In genomic region chr10:114691442-114691941, GRCh38 we compare ENCODE assay signal across 15 cellular contexts. TPM values are rescaled to one million over a fixed set of nuclear protein-coding genes. Genes with fewer than 3 reads are reported as not detected.
DNase-seq lines count a peak whose midpoint lies in the region; ATAC-seq and TF ChIP-seq lines count a peak whose summit lies in the region.
"Had no signal": no experiment of that assay in that cellular context is flagged by ENCODE, and none has a peak within 500 bp of the region (broad histone marks: within the 10 kb centered on the region; RNA-seq: fewer than 3 reads in every experiment).

No MANE protein-coding gene starts in this region.

- ATAC-seq in foreskin keratinocyte (peak; percentile 82), GM18519 (IDR thresholded peaks at IDR 0.05; ENCODE audit: low FRiP score, unreplicated experiment) (no peak)
- no peak for ATAC-seq in naive thymus-derived CD8-positive, alpha-beta T cell
- ATAC-seq: activated T-cell treated with anti-CD3 and anti-CD28 coated beads, Interleukin-2, amount 50 U/mL, for 4 hours; effector memory CD8-positive, alpha-beta T cell; psoas muscle had no signal

- no peak overlapping the region for H3K9ac ChIP-seq in HUES6 (ENCODE audit: low read length)
- H3K9ac ChIP-seq in adipocyte (ENCODE audit: low read length): no peak overlapping the region

- TF ChIP-seq CTCF in foreskin keratinocyte (conservative IDR thresholded peaks at IDR 0.05): no peak

- H3K4me1 ChIP-seq in HUES6 (ENCODE audit: control insufficient read depth, insufficient read depth, low read length): peaks cover 22% of the 10 kb centered on the region
- H3K4me1 ChIP-seq in adipocyte (ENCODE audit: control insufficient read depth, insufficient read depth, low read length): peaks cover 26% of the 10 kb centered on the region
- H3K4me1 ChIP-seq in foreskin keratinocyte: peaks cover 8% of the 10 kb centered on the region
- H3K4me1 ChIP-seq: psoas muscle had no signal

- no peak overlapping the region for H3K4me3 ChIP-seq in HUES6 (ENCODE audit: low read depth, low read length)
- H3K4me3 ChIP-seq in adipocyte (ENCODE audit: low read length): no peak overlapping the region
- H3K4me3 ChIP-seq: psoas muscle had no signal

- no peak overlapping the region for H3K4me3 Mint-ChIP-seq in naive thymus-derived CD8-positive, alpha-beta T cell
- H3K4me3 Mint-ChIP-seq: activated T-cell treated with anti-CD3 and anti-CD28 coated beads, Interleukin-2, amount 50 U/mL, for 4 hours; effector memory CD8-positive, alpha-beta T cell; stimulated activated naive CD8-positive, alpha-beta T cell treated with anti-CD3 and anti-CD28 coated beads, Interleukin-15, Interleukin-2, amounts not matched to agents 100 ng/mL and 50 ng/mL, for 24 hours had no signal

- H3K27me3 ChIP-seq in HUES6 (ENCODE audit: control insufficient read depth, insufficient read depth, low read length) (no peaks in the 10 kb centered on the region), adipocyte (replicated peaks; ENCODE audit: control insufficient read depth, insufficient read depth, low read length) (no peaks in the 10 kb centered on the region), foreskin keratinocyte (peaks cover 3% of the 10 kb centered on the region)

- H3K27ac ChIP-seq in HUES6 (ENCODE audit: low read depth, low read length) (0 out of 2 replicates have a peak overlapping the region, but pooled peaks have one; percentile 7), foreskin keratinocyte (no peak overlapping the region)
- H3K27ac ChIP-seq: psoas muscle had no signal

- H3K36me3 ChIP-seq in HUES6 (ENCODE audit: control insufficient read depth, insufficient read depth, low read length): no peaks in the 10 kb centered on the region
- no peaks in the 10 kb centered on the region for H3K36me3 ChIP-seq in adipocyte (ENCODE audit: control insufficient read depth, insufficient read depth, low read length, severe bottlenecking)

- H3K9me3 ChIP-seq in HUES6 (ENCODE audit: control insufficient read depth, insufficient read depth, low read depth, low read length) (no peaks in the 10 kb centered on the region), adipocyte (ENCODE audit: control insufficient read depth, low read length) (no peaks in the 10 kb centered on the region)
- H3K9me3 ChIP-seq: psoas muscle had no signal

- POLR2A ChIA-PET in naive thymus-derived CD8-positive, alpha-beta T cell (lab: Charles Lee): no interaction called here

- H3K4me1 Mint-ChIP-seq in naive thymus-derived CD8-positive, alpha-beta T cell: peaks cover 2 to 11% (median 11%) of the 10 kb centered on the region in 4 donors

- DNase-seq in AG08395 (ENCODE audit: low spot score) (peak; percentile 32), adipocyte (ENCODE audit: low read depth) (peak; percentile 64), foreskin keratinocyte (peak; percentile 56 to 67), HPDE6-E6E7 (ENCODE audit: extremely low spot score) (no peak), C1 segment of cervical spinal cord (lab: John Stamatoyannopoulos, UW) (no peak)
- no peak for DNase-seq in naive thymus-derived CD8-positive, alpha-beta T cell
- DNase-seq: activated CD4-positive, CD25-positive, alpha-beta regulatory T cell treated with anti-CD3 and anti-CD28 coated beads, Interleukin-2, amount 50 U/mL, for 72 hours; activated T-cell treated with anti-CD3 and anti-CD28 coated beads, Interleukin-2, amount 50 U/mL, for 4 hours; effector memory CD8-positive, alpha-beta T cell; NCI-H1930; psoas muscle; T-helper 1 cell had no signal

- no peaks in the 10 kb centered on the region for H3K36me3 Mint-ChIP-seq in naive thymus-derived CD8-positive, alpha-beta T cell

- H3K27me3 Mint-ChIP-seq in naive thymus-derived CD8-positive, alpha-beta T cell: peaks cover 0 to 5% (median 2%) of the 10 kb centered on the region in 5 donors
- H3K27me3 Mint-ChIP-seq: stimulated activated naive CD8-positive, alpha-beta T cell treated with anti-CD3 and anti-CD28 coated beads, Interleukin-15, Interleukin-2, amounts not matched to agents 100 ng/mL and 50 ng/mL, for 24 hours had no signal

- H3K9me3 Mint-ChIP-seq in naive thymus-derived CD8-positive, alpha-beta T cell: no peaks in the 10 kb centered on the region
- H3K9me3 Mint-ChIP-seq: activated T-cell treated with anti-CD3 and anti-CD28 coated beads, Interleukin-2, amount 50 U/mL, for 4 hours; effector memory CD8-positive, alpha-beta T cell; stimulated activated naive CD8-positive, alpha-beta T cell treated with anti-CD3 and anti-CD28 coated beads, Interleukin-15, Interleukin-2, amounts not matched to agents 100 ng/mL and 50 ng/mL, for 24 hours had no signal

- no peak overlapping the region for H3K27ac Mint-ChIP-seq in naive thymus-derived CD8-positive, alpha-beta T cell
- H3K27ac Mint-ChIP-seq: effector memory CD8-positive, alpha-beta T cell; stimulated activated naive CD8-positive, alpha-beta T cell treated with anti-CD3 and anti-CD28 coated beads, Interleukin-15, Interleukin-2, amounts not matched to agents 100 ng/mL and 50 ng/mL, for 24 hours had no signal

RNA-seq across cellular contexts. Expression of gene ABLIM1, which starts 33.4 kb away (rescaled TPM):
- total RNA-seq in foreskin keratinocyte: 18.7 and 21.1 TPM in 2 replicates
- 3.8 and 4.8 TPM in 2 replicates for polyA plus RNA-seq in foreskin keratinocyte
- 100 to 1,000 TPM; 423 to 430 TPM for total RNA-seq in naive thymus-derived CD8-positive, alpha-beta T cell
- polyA plus RNA-seq in naive thymus-derived CD8-positive, alpha-beta T cell: 100 to 1,000 TPM; 267 to 388 (median 387) TPM

Comparison
In these comparisons a context has a peak if more than half of its experiments do, and no peak if none do; other contexts are left out.
1. DNase-seq: peak in AG08395 (single experiment), adipocyte (single experiment) and foreskin keratinocyte (2 of 2); none in naive thymus-derived CD8-positive, alpha-beta T cell (0 of 10), HPDE6-E6E7 (single experiment) and C1 segment of cervical spinal cord (0 of 14).
2. RNA of gene ABLIM1, which starts 33.4 kb away (total RNA-seq): 423 to 430 TPM in naive thymus-derived CD8-positive, alpha-beta T cell; 18.7 to 21.1 TPM in foreskin keratinocyte; every median in the first group is over 10 times any median in the second.